In the genomic region with DNA sequence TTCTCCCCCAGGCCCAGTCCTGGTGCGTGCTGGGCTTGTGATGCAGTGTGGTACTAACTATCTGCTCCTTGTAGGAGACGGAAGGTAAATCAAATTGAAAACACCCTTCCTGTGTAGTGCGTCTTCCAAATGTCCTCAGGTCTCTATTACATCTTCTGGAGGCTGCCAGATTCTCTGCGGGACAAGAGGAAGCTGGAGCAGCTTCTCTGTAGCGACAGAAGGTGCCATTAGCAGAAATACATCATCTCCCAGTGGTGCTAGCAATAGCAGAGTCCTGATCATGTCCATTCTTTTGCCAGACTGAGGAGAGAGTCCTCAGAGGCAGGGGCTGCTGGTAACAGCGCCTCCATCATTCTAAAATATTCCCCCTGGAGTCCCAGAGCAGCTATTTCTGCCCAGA, we compare ENCODE assay signal across 1 cellular context.
TF ChIP-seq lines count a peak whose summit lies in the region.

No MANE protein-coding gene starts in this region.

TF ChIP-seq in GM23338, 12 proteins besides CTCF, POLR2A, EP300 and RAD21 (continued from another document):
- TF ChIP-seq CREB1 (CRISPR knock-in tag; IDR thresholded peaks at IDR 0.05; ENCODE audit: low read depth) (no peak), STAT1 (IDR thresholded peaks at IDR 0.05; ENCODE audit: unreplicated experiment) (no peak), ZNF114 (CRISPR knock-in tag; IDR thresholded peaks at IDR 0.05) (no peak)
- TF ChIP-seq, protein P1, sequence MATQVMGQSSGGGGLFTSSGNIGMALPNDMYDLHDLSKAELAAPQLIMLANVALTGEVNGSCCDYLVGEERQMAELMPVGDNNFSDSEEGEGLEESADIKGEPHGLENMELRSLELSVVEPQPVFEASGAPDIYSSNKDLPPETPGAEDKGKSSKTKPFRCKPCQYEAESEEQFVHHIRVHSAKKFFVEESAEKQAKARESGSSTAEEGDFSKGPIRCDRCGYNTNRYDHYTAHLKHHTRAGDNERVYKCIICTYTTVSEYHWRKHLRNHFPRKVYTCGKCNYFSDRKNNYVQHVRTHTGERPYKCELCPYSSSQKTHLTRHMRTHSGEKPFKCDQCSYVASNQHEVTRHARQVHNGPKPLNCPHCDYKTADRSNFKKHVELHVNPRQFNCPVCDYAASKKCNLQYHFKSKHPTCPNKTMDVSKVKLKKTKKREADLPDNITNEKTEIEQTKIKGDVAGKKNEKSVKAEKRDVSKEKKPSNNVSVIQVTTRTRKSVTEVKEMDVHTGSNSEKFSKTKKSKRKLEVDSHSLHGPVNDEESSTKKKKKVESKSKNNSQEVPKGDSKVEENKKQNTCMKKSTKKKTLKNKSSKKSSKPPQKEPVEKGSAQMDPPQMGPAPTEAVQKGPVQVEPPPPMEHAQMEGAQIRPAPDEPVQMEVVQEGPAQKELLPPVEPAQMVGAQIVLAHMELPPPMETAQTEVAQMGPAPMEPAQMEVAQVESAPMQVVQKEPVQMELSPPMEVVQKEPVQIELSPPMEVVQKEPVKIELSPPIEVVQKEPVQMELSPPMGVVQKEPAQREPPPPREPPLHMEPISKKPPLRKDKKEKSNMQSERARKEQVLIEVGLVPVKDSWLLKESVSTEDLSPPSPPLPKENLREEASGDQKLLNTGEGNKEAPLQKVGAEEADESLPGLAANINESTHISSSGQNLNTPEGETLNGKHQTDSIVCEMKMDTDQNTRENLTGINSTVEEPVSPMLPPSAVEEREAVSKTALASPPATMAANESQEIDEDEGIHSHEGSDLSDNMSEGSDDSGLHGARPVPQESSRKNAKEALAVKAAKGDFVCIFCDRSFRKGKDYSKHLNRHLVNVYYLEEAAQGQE (IDR thresholded peaks at IDR 0.05; ENCODE audit: unreplicated experiment): no peak
